In the genomic region with DNA sequence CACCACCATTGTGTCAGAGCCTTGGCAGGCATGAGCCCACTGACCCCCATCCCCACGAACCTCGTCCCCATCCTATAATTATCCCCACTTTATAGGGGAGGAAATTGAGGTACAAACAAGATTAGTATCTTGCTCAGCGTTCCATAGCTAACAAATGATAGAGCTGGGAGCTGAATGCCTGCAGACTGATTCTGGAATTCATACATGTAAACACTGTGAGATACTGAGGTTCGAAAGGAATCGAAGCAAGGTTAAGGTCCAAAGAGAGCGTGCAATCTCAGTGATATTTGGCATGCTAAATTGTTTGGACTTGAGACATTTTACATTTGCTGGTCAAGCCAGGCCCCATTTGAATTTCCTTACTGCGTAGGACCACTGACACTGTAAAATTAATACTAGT, we compare ENCODE assay signal across 18 cellular contexts.
A peak's percentile ranks its signal among the peaks of the same experiment; 100 is the strongest.
DNase-seq lines count a peak whose midpoint lies in the region; ATAC-seq, FAIRE-seq and TF ChIP-seq lines count a peak whose summit lies in the region.
"Had no signal": no experiment of that assay in that cellular context is flagged by ENCODE, and none has a peak within 500 bp of the region (broad histone marks: within the 10 kb centered on the region; RNA-seq: fewer than 3 reads in every experiment).

No MANE protein-coding gene starts in this region.

- H2BK15ac ChIP-seq in IMR-90 (ENCODE audit: low read depth, low read length), result no peak overlapping the region
- H2BK15ac ChIP-seq in H1 (ENCODE audit: low read length), result no peak overlapping the region
- H2BK15ac ChIP-seq in neuronal stem cell (ENCODE audit: low read length), result no peak overlapping the region

- peak overlapping the region; percentile 33 for H4K5ac ChIP-seq in IMR-90 (ENCODE audit: low read depth, low read length)
- H4K5ac ChIP-seq in H1 (ENCODE audit: insufficient read length, low read depth, low read length), result no peak overlapping the region

- TF ChIP-seq POLR2A in IMR-90 (IDR thresholded peaks at IDR 0.05; ENCODE audit: low read depth, low read length) (no peak), H1 (IDR thresholded peaks at IDR 0.05; ENCODE audit: control extremely low read depth in 1 of 2, low read depth in 2 of 2, low read length in 2 of 2) (no peak)

- H2BK5ac ChIP-seq in IMR-90 (ENCODE audit: low read depth, low read length, poor library complexity, severe bottlenecking), result peak overlapping the region; percentile 77
- no peak overlapping the region for H2BK5ac ChIP-seq in H1 (ENCODE audit: low read depth, low read length)
- H2BK5ac ChIP-seq in neuronal stem cell (ENCODE audit: low read length), result no peak overlapping the region

- H4K91ac ChIP-seq in IMR-90 (ENCODE audit: insufficient read depth, low read depth, low read length) (peak overlapping the region; percentile 36; the same call in 1 of the 2 replicates), H1 (replicated peaks; ENCODE audit: insufficient read length, low read length) (no peak overlapping the region), neuronal stem cell (ENCODE audit: low read depth, low read length, poor library complexity) (no peak overlapping the region)

- H3K9ac ChIP-seq in IMR-90 (ENCODE audit: low read depth, low read length), result no peak overlapping the region
- H3K9ac ChIP-seq in H1 (replicated peaks in 1 of 4; ENCODE audit: extremely low read depth in 1 of 4, low read depth in 3 of 4, low read length in 3 of 4), result no peak overlapping the region
- no peak overlapping the region for H3K9ac ChIP-seq in neuronal stem cell (ENCODE audit: low read depth, low read length, poor library complexity)
- H3K9ac ChIP-seq: BLaER1, KMS-11 had no signal

- POLR2A ChIA-PET in IMR-90 (lab: Charles Lee; ENCODE audit: unreplicated experiment) (no interaction called here), H1 (lab: Charles Lee; ENCODE audit: partially characterized antibody) (no interaction called here)

- H2BK20ac ChIP-seq in IMR-90 (ENCODE audit: low read depth, low read length), result no peak overlapping the region
- no peak overlapping the region for H2BK20ac ChIP-seq in H1 (ENCODE audit: low read length)

- no peaks in the 10 kb centered on the region for H3K27me3 ChIP-seq in IMR-90 (ENCODE audit: control insufficient read depth, insufficient read depth, low read length)
- H3K27me3 ChIP-seq in H1 (replicated peaks in 1 of 4; ENCODE audit: control insufficient read depth in 3 of 4, extremely low read depth in 1 of 4, insufficient read depth in 3 of 4, low read length in 3 of 4), result no peaks in the 10 kb centered on the region
- H3K27me3 ChIP-seq in neuronal stem cell (ENCODE audit: control insufficient read depth in 3 of 3, insufficient read depth in 3 of 3, low read depth in 1 of 3, low read length in 3 of 3), result no peaks in the 10 kb centered on the region
- no peaks in the 10 kb centered on the region for H3K27me3 ChIP-seq in HAP-1 (ENCODE audit: low read depth)
- H3K27me3 ChIP-seq: BLaER1 had no signal

- peak overlapping the region; percentile 12; the same call in 1 of the 2 replicates for H2BK120ac ChIP-seq in IMR-90 (ENCODE audit: low read depth, low read length)
- H2BK120ac ChIP-seq in H1 (replicated peaks; ENCODE audit: low read depth, low read length), result no peak overlapping the region
- H2BK120ac ChIP-seq in neuronal stem cell (ENCODE audit: low read depth, low read length), result no peak overlapping the region

- no TSS peak for BruUV-seq in IMR-90 (replicated peaks; lab: Mats Ljungman, UMichigan)

- FAIRE-seq in H1 (lab: Jason Lieb, UNC), result no peak
- FAIRE-seq: A549, GM12892, GM18507 had no signal

- in situ Hi-C loops in IMR-90 (cut with MboI; ENCODE audit: low sequenced_read_pairs) (no loop called here), HAP-1 (cut with MboI; ENCODE audit: low sequenced_read_pairs) (no loop called here)

- dilution Hi-C loops in IMR-90 (cut with HindIII; ENCODE audit: low sequenced_read_pairs, unreplicated experiment), result no loop called here

- H3K79me1 ChIP-seq in IMR-90 (ENCODE audit: low read depth in 1 of 2, low read length in 2 of 2), result no peaks in the 10 kb centered on the region
- no peaks in the 10 kb centered on the region for H3K79me1 ChIP-seq in H1 (ENCODE audit: low read depth, low read length)
- H3K79me1 ChIP-seq in neuronal stem cell (ENCODE audit: low read depth, low read length), result no peaks in the 10 kb centered on the region

- 45% methylated on average over 2 of the region's 7 CpGs; no CpG with 5 or more reads in 1 of the 2 experiments for WGBS in IMR-90 (ENCODE audit: extremely low coverage in 2 of 2, insufficient read length in 1 of 2), 2 experiments
- WGBS in H1 (ENCODE audit: extremely low coverage in 1 of 2, insufficient coverage in 1 of 2, insufficient read length in 1 of 2, insufficient replicate concordance in 2 of 2, low coverage in 1 of 2, low lambda C conversion rate in 2 of 2, missing lambda C conversion rate in 1 of 2), 2 experiments, result 95% methylated on average over 7 of the region's 7 CpGs; no CpG with 5 or more reads in 1 of the 2 experiments
- WGBS in neuronal stem cell (ENCODE audit: extremely low coverage in 2 of 2, insufficient read length in 2 of 2, insufficient replicate concordance in 1 of 2), 2 donors, result no CpG with 5 or more reads among the region's 7 CpGs

- H3K23ac ChIP-seq in IMR-90 (ENCODE audit: low read depth, low read length) (no peak overlapping the region; the same call in 1 of the 2 replicates), H1 (ENCODE audit: insufficient read length) (no peak overlapping the region), neuronal stem cell (ENCODE audit: low read depth, low read length, poor library complexity) (peak overlapping the region; percentile 65)

- H2AK9ac ChIP-seq in IMR-90 (replicated peaks; ENCODE audit: low read depth, low read length, poor library complexity), result no peak overlapping the region

- peak overlapping the region; percentile 66; the same call in 1 of the 2 replicates for H3K27ac ChIP-seq in IMR-90 (ENCODE audit: insufficient read depth, low read length)
- no peak overlapping the region for H3K27ac ChIP-seq in H1 (ENCODE audit: low read depth, low read length)
- H3K27ac ChIP-seq in neuronal stem cell (replicated peaks; ENCODE audit: low read length), result no peak overlapping the region
- H3K27ac ChIP-seq: A549, BLaER1, KMS-11 had no signal

- TF ChIP-seq CTCF in IMR-90 (conservative IDR thresholded peaks at IDR 0.05; ENCODE audit: low read depth, low read length), result no peak
- no peak for TF ChIP-seq CTCF in H1 (IDR thresholded peaks at IDR 0.05; ENCODE audit: control extremely low read depth in 1 of 3, insufficient read depth in 1 of 3, low read depth in 1 of 3, low read length in 3 of 3)

- H3K4me3 ChIP-seq in IMR-90 (ENCODE audit: insufficient read depth, low read depth, low read length), result no peak overlapping the region
- H3K4me3 ChIP-seq in H1 (ENCODE audit: extremely low read depth in 1 of 4, insufficient read depth in 2 of 4, low read depth in 3 of 4, low read length in 4 of 4), result no peak overlapping the region
- H3K4me3 ChIP-seq in neuronal stem cell (ENCODE audit: low read length in 2 of 2), result no peak overlapping the region
- no peak overlapping the region for H3K4me3 ChIP-seq in HAP-1
- H3K4me3 ChIP-seq: A549, BLaER1 had no signal

- no peaks in the 10 kb centered on the region for H3K79me2 ChIP-seq in H1 (ENCODE audit: control insufficient read depth in 1 of 2, insufficient read depth in 2 of 2, low read length in 2 of 2)

- peak overlapping the region in 1 of 2 experiments; percentile 67; a peak in 1 of 4 replicates for H4K8ac ChIP-seq in IMR-90 (ENCODE audit: low read depth in 2 of 2, low read length in 2 of 2)
- no peak overlapping the region for H4K8ac ChIP-seq in H1 (ENCODE audit: extremely low read depth, insufficient read depth, low read length)
- no peak overlapping the region for H4K8ac ChIP-seq in neuronal stem cell (ENCODE audit: low read depth, low read length)

- H3K4me1 ChIP-seq in IMR-90 (ENCODE audit: control insufficient read depth, insufficient read depth, low read length) (peaks cover 3% of the 10 kb centered on the region), H1 (replicated peaks in 1 of 4; ENCODE audit: control insufficient read depth in 3 of 4, insufficient read depth in 4 of 4, low read length in 3 of 4) (no peaks in the 10 kb centered on the region), neuronal stem cell (ENCODE audit: control insufficient read depth in 2 of 2, insufficient read depth in 1 of 2, low read depth in 1 of 2, low read length in 2 of 2) (no peaks in the 10 kb centered on the region), HAP-1 (no peaks in the 10 kb centered on the region)
- H3K4me1 ChIP-seq: A549, BLaER1 had no signal

- H3K36me3 ChIP-seq in IMR-90 (ENCODE audit: control insufficient read depth, insufficient read depth, low read length) (no peaks in the 10 kb centered on the region), H1 (ENCODE audit: control insufficient read depth in 2 of 4, insufficient read depth in 4 of 4, low read length in 3 of 4) (no peaks in the 10 kb centered on the region), neuronal stem cell (replicated peaks in 1 of 2; ENCODE audit: control insufficient read depth in 2 of 2, insufficient read depth in 2 of 2, low read length in 2 of 2) (no peaks in the 10 kb centered on the region), HAP-1 (replicated peaks) (no peaks in the 10 kb centered on the region)
- H3K36me3 ChIP-seq: BLaER1 had no signal

- no peaks in the 10 kb centered on the region for H3K23me2 ChIP-seq in H1 (ENCODE audit: low read depth, low read length)

- ATAC-seq in IMR-90 (ENCODE audit: low read depth) (peak; percentile 76), GM19452 (IDR thresholded peaks at IDR 0.05; ENCODE audit: unreplicated experiment) (no peak)
- ATAC-seq: A549; CD8-positive, alpha-beta T cell had no signal

- H2AFZ ChIP-seq in IMR-90 (replicated peaks; ENCODE audit: low read length, poor library complexity) (peak overlapping the region; percentile 29), H1 (ENCODE audit: low read length) (no peak overlapping the region), neuronal stem cell (ENCODE audit: low read length) (no peak overlapping the region)

- no peak for TF ChIP-seq RAD21 in IMR-90 (IDR thresholded peaks at IDR 0.05; ENCODE audit: low read length)
- TF ChIP-seq RAD21 in H1 (IDR thresholded peaks at IDR 0.05 in 1 of 2, conservative IDR thresholded peaks at IDR 0.05 in 1 of 2; ENCODE audit: low read depth in 2 of 2, low read length in 2 of 2), result no peak

- peak overlapping the region; percentile 10; the same call in 1 of the 2 replicates for H3K4me2 ChIP-seq in IMR-90 (ENCODE audit: low read depth, low read length)
- no peak overlapping the region for H3K4me2 ChIP-seq in H1 (ENCODE audit: insufficient read depth in 1 of 2, low read depth in 2 of 2, low read length in 2 of 2)
- no peak overlapping the region for H3K4me2 ChIP-seq in neuronal stem cell (ENCODE audit: insufficient read depth, low read length, poor library complexity, severe bottlenecking)
- H3K4me2 ChIP-seq: A549, BLaER1, KMS-11 had no signal

- H3K56ac ChIP-seq in IMR-90 (ENCODE audit: extremely low read depth, insufficient read depth, low read length) (no peak overlapping the region), H1 (replicated peaks; ENCODE audit: insufficient read length, low read depth, low read length) (no peak overlapping the region)

- CTCF ChIA-PET in IMR-90 (lab: Yijun Ruan, JAX) (interaction anchor here (1.3 kb wide), 1 partner anchor 12 kb away, joined by 3 read pairs; no protein-coding TSS in a partner anchor), H1 (lab: Charles Lee; ENCODE audit: partially characterized antibody) (no interaction called here)

- H3K4ac ChIP-seq in IMR-90 (ENCODE audit: low read depth, low read length) (peak overlapping the region; percentile 55), H1 (replicated peaks; ENCODE audit: insufficient read length, low read depth, low read length) (no peak overlapping the region), neuronal stem cell (ENCODE audit: low read length) (peak overlapping the region; percentile 76)

- intact Hi-C loops in IMR-90 (cut with micrococcal nuclease), result no loop called here

- no peak overlapping the region; the same call in 1 of the 2 replicates for H2AK5ac ChIP-seq in IMR-90 (ENCODE audit: low read depth, low read length)
- 0 out of 2 replicates have a peak overlapping the region, but pooled peaks have one; percentile 5 for H2AK5ac ChIP-seq in H1 (ENCODE audit: low read depth, low read length)
- no peak overlapping the region for H2AK5ac ChIP-seq in neuronal stem cell (ENCODE audit: low read depth, low read length)

- no peak for TF ChIP-seq EP300 in H1 (IDR thresholded peaks at IDR 0.05; ENCODE audit: borderline replicate concordance in 1 of 2, low read depth in 2 of 2, low read length in 2 of 2)

- peaks cover 3% of the 10 kb centered on the region for H3K9me1 ChIP-seq in IMR-90 (ENCODE audit: insufficient read depth, low read length)

- H4K20me1 ChIP-seq in IMR-90 (ENCODE audit: insufficient read depth, low read length), result no peaks in the 10 kb centered on the region
- no peaks in the 10 kb centered on the region for H4K20me1 ChIP-seq in H1 (replicated peaks in 1 of 2; ENCODE audit: control insufficient read depth in 1 of 2, insufficient read depth in 2 of 2, low read length in 2 of 2)
- H4K20me1 ChIP-seq: BLaER1 had no signal

- H3K14ac ChIP-seq in IMR-90 (replicated peaks; ENCODE audit: low read depth, low read length) (no peak overlapping the region), H1 (ENCODE audit: insufficient read length) (no peak overlapping the region), neuronal stem cell (ENCODE audit: low read length) (peak overlapping the region; percentile 71)

- H2BK12ac ChIP-seq in H1 (ENCODE audit: low read depth, low read length), result no peak overlapping the region
- H2BK12ac ChIP-seq in neuronal stem cell (ENCODE audit: low read length), result no peak overlapping the region

- DNase-seq in IMR-90 (peak; percentile 46), H1 (ENCODE audit: low read depth in 1 of 2, low spot score in 2 of 2) (no peak), neuronal stem cell (ENCODE audit: low spot score) (no peak), HAP-1 (ENCODE audit: low spot score in 2 of 2) (no peak)
- no peak for DNase-seq in activated CD8-positive, alpha-beta memory T cell treated with anti-CD3 and anti-CD28 coated beads for 24 hours
- DNase-seq: CD8-positive, alpha-beta T cell; COR-L47; DMS 273 treated with DMSO at 0.1 percent for 48 hours; DMS79; GDM1; GOT3; H9 had no signal

- peak overlapping the region; percentile 90 for H3K18ac ChIP-seq in IMR-90 (ENCODE audit: low read depth, low read length)
- no peak overlapping the region for H3K18ac ChIP-seq in H1 (ENCODE audit: extremely low read depth, low read length)
- H3K18ac ChIP-seq in neuronal stem cell (ENCODE audit: low read length), result peak overlapping the region; percentile 71

- H3K9me3 ChIP-seq in IMR-90 (ENCODE audit: control insufficient read depth, insufficient read depth, low read length) (no peaks in the 10 kb centered on the region), H1 (ENCODE audit: insufficient read depth in 2 of 2, low read depth in 1 of 2, low read length in 1 of 2) (no peaks in the 10 kb centered on the region), neuronal stem cell (replicated peaks in 1 of 2; ENCODE audit: control insufficient read depth in 2 of 2, insufficient read depth in 1 of 2, low read depth in 1 of 2, low read length in 2 of 2) (no peaks in the 10 kb centered on the region), HAP-1 (no peaks in the 10 kb centered on the region)
- H3K9me3 ChIP-seq: A549, BLaER1 had no signal
